Comparison of ENCODE assay signal across 2 cellular contexts in the genomic region with DNA sequence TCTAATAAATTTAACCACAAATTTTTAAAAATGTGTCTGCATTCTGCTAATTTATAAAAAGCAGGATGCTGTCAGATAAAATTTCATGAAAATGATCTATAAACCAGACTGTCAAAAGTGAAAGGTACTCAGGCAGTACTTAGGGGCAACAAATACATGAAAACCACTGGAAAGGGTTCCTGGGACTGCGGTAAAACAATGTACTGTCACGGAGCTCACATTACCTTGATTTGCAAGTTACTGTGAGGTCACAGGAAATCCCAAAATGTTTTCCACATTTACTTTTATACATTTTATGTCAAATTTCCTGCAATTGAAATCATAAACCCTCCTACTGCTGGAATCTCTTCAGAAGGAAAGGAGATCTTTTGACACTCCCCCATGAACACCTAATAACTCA.
TF ChIP-seq lines count a peak whose summit lies in the region.

No MANE protein-coding gene starts in this region.

TF ChIP-seq in SK-N-SH, 30 proteins besides CTCF, POLR2A, EP300 and RAD21:
- TF ChIP-seq TEAD4 (IDR thresholded peaks at IDR 0.05; ENCODE audit: borderline replicate concordance, insufficient read depth): no peak
- TF ChIP-seq RFX5 (IDR thresholded peaks at IDR 0.05; ENCODE audit: low read length): no peak
- no peak for TF ChIP-seq JUND (IDR thresholded peaks at IDR 0.05)
- TF ChIP-seq FOXM1 (IDR thresholded peaks at IDR 0.05; ENCODE audit: low read depth): no peak
- no peak for TF ChIP-seq MXI1 (IDR thresholded peaks at IDR 0.05; ENCODE audit: low read depth, low read length)
- no peak for TF ChIP-seq YY1 (IDR thresholded peaks at IDR 0.05; ENCODE audit: low read depth)
- TF ChIP-seq, protein P1, sequence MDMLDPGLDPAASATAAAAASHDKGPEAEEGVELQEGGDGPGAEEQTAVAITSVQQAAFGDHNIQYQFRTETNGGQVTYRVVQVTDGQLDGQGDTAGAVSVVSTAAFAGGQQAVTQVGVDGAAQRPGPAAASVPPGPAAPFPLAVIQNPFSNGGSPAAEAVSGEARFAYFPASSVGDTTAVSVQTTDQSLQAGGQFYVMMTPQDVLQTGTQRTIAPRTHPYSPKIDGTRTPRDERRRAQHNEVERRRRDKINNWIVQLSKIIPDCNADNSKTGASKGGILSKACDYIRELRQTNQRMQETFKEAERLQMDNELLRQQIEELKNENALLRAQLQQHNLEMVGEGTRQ (IDR thresholded peaks at IDR 0.05; ENCODE audit: borderline replicate concordance, low read depth, low read length): no peak
- TF ChIP-seq GABPA (IDR thresholded peaks at IDR 0.05; ENCODE audit: low read depth): no peak
- no peak for TF ChIP-seq TCF12 (IDR thresholded peaks at IDR 0.05)
- no peak for TF ChIP-seq SIN3A (IDR thresholded peaks at IDR 0.05; ENCODE audit: borderline replicate concordance, low read depth, low read length)
- TF ChIP-seq POLR2AphosphoS5 (IDR thresholded peaks at IDR 0.05; ENCODE audit: low read depth, low read length): no peak
- TF ChIP-seq FOXJ3 (CRISPR knock-in tag; IDR thresholded peaks at IDR 0.05): no peak

TF ChIP-seq in endothelial cell of umbilical vein, 7 proteins besides CTCF, POLR2A, EP300 and RAD21:
- TF ChIP-seq, protein P2, sequence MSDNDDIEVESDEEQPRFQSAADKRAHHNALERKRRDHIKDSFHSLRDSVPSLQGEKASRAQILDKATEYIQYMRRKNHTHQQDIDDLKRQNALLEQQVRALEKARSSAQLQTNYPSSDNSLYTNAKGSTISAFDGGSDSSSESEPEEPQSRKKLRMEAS (IDR thresholded peaks at IDR 0.05; ENCODE audit: insufficient read depth, insufficient read length): no peak
- TF ChIP-seq JUN (IDR thresholded peaks at IDR 0.05; ENCODE audit: borderline replicate concordance, insufficient read depth, insufficient read length, low read depth) (no peak), EZH2 (IDR thresholded peaks at IDR 0.05; ENCODE audit: borderline replicate concordance, low read depth, low read length, severe bottlenecking) (no peak)
